ENCODE assay signal across 13 cellular contexts in genomic region chr1:201941420-201942128, GRCh38. TPM values are rescaled to one million over a fixed set of nuclear protein-coding genes. Genes with fewer than 3 reads are reported as not detected.
DNase-seq lines count a peak whose midpoint lies in the region; ATAC-seq and TF ChIP-seq lines count a peak whose summit lies in the region.
"Had no signal": no experiment of that assay in that cellular context is flagged by ENCODE, and none has a peak within 500 bp of the region (broad histone marks: within the 10 kb centered on the region; RNA-seq: fewer than 3 reads in every experiment).

No MANE protein-coding gene starts in this region.

- H3K9me3 Mint-ChIP-seq in progenitor cell of endocrine pancreas (ENCODE audit: low read depth) = no peaks in the 10 kb centered on the region

- H3K36me3 Mint-ChIP-seq in progenitor cell of endocrine pancreas (ENCODE audit: insufficient read depth) = no peaks in the 10 kb centered on the region
- H3K36me3 Mint-ChIP-seq: CD4-positive, alpha-beta memory T cell had no signal

- H3K4me3 Mint-ChIP-seq in progenitor cell of endocrine pancreas (ENCODE audit: low read depth) = peak overlapping the region; percentile 45
- H3K4me3 Mint-ChIP-seq: CD4-positive, alpha-beta memory T cell had no signal

- H3K4me2 ChIP-seq in PC-9 = peak overlapping the region; percentile 57
- H3K4me2 ChIP-seq in hepatocyte = peak overlapping the region; percentile 62

- WGBS in hepatocyte (ENCODE audit: low lambda C conversion rate, missing lambda C conversion rate) = 25% methylated on average over 18 of the region's 18 CpGs

- POLR2A ChIA-PET in PC-9 (lab: Charles Lee; ENCODE audit: unreplicated experiment) = interaction anchor here (0.5 kb wide), 2 partner anchors 12 to 14 kb away, joined by 3 to 6 read pairs; partner anchors contain the start of gene TIMM17A

- H3K9me3 ChIP-seq in PC-9 (ENCODE audit: insufficient read depth, low read depth) (no peaks in the 10 kb centered on the region), hepatocyte (ENCODE audit: low read depth) (no peaks in the 10 kb centered on the region)

- intact Hi-C loops in PC-9 (cut with micrococcal nuclease; ENCODE audit: unreplicated experiment) = no loop called here

- H3K9me2 ChIP-seq in PC-9 (ENCODE audit: insufficient read depth) (no peaks in the 10 kb centered on the region), hepatocyte (replicated peaks; ENCODE audit: insufficient read depth) (no peaks in the 10 kb centered on the region)

- CTCF ChIA-PET in PC-9 (lab: Charles Lee) = interaction anchor here (0.6 to 1.0 kb wide), 2 partner anchors 36 to 120 kb away, joined by 3 to 4 read pairs; no protein-coding TSS in a partner anchor

- peaks cover 29% of the 10 kb centered on the region for H3K4me1 Mint-ChIP-seq in progenitor cell of endocrine pancreas (ENCODE audit: low read depth)

- H3F3A ChIP-seq in PC-9 (ENCODE audit: insufficient read depth, low read depth) = 0 out of 2 replicates have a peak, but pooled peaks cover 3% of the 10 kb centered on the region

- H3K36me3 ChIP-seq in PC-9 (ENCODE audit: low read depth) (no peaks in the 10 kb centered on the region), hepatocyte (replicated peaks; ENCODE audit: insufficient read depth, low read depth) (no peaks in the 10 kb centered on the region)

- TSS peak; percentile 30 for BruUV-seq in PC-9 (replicated peaks; lab: Mats Ljungman, UMichigan)

- H3K27me3 ChIP-seq in PC-9 (ENCODE audit: insufficient read depth, low read depth) (peaks cover 13% of the 10 kb centered on the region), hepatocyte (no peaks in the 10 kb centered on the region)

- H3K4me3 ChIP-seq in PC-9 (no peak overlapping the region), hepatocyte (no peak overlapping the region)

- H2AFZ ChIP-seq in PC-9 (peak overlapping the region; percentile 68), hepatocyte (no peak overlapping the region)

- H3K27ac ChIP-seq in PC-9 = peak overlapping the region; percentile 57
- peak overlapping the region; percentile 11 for H3K27ac ChIP-seq in hepatocyte

- no peak for ATAC-seq in HG02870 (IDR thresholded peaks at IDR 0.05; ENCODE audit: unreplicated experiment)
- ATAC-seq in left lobe of liver = no peak

- peaks cover 19% of the 10 kb centered on the region for H3K27me3 Mint-ChIP-seq in progenitor cell of endocrine pancreas

- TF ChIP-seq CTCF in PC-9 (conservative IDR thresholded peaks at IDR 0.05) (no peak), hepatocyte (IDR thresholded peaks at IDR 0.05; ENCODE audit: poor library complexity) (no peak), progenitor cell of endocrine pancreas (IDR thresholded peaks at IDR 0.05; ENCODE audit: unreplicated experiment) (no peak), GM20000 (IDR thresholded peaks at IDR 0.05; ENCODE audit: extremely low read depth, missing control alignments) (no peak)

- H3K4me1 ChIP-seq in PC-9 (replicated peaks; ENCODE audit: insufficient read depth) = peaks cover 27% of the 10 kb centered on the region
- no peaks in the 10 kb centered on the region for H3K4me1 ChIP-seq in hepatocyte (ENCODE audit: insufficient read depth)

- DNase-seq in ELF-1 (ENCODE audit: low read depth, low spot score) (peak; percentile 94), PC-9 (peak; percentile 53 to 68), hepatocyte (ENCODE audit: low spot score) (no peak), progenitor cell of endocrine pancreas (ENCODE audit: low spot score, unreplicated experiment) (peak; percentile 34), NCI-H446 (lab: John Stamatoyannopoulos, UW) (no peak), left lobe of liver (ENCODE audit: low spot score) (no peak), GM20000 (ENCODE audit: low spot score) (no peak)
- DNase-seq: CD4-positive, alpha-beta memory T cell; effector CD8-positive, alpha-beta T cell; NCI-H524 treated with DMSO at 0.1 percent for 48 hours; substantia nigra had no signal

- H4K20me1 ChIP-seq in PC-9 (ENCODE audit: insufficient read depth) (no peaks in the 10 kb centered on the region), hepatocyte (ENCODE audit: insufficient read depth, poor library complexity, severe bottlenecking) (no peaks in the 10 kb centered on the region)

- H3K27ac Mint-ChIP-seq in progenitor cell of endocrine pancreas = peak overlapping the region; percentile 98
- H3K27ac Mint-ChIP-seq: CD4-positive, alpha-beta memory T cell had no signal

- H3K79me2 ChIP-seq in PC-9 (ENCODE audit: low read depth) (no peaks in the 10 kb centered on the region), hepatocyte (peaks cover 5% of the 10 kb centered on the region)

RNA-seq across cellular contexts. Expression of gene LMOD1, which starts 4.8 kb away (rescaled TPM):
- total RNA-seq in PC-9 (2021) (0.53 and 0.74 TPM in 2 replicates), hepatocyte (8.6 and 8.7 TPM in 2 replicates), progenitor cell of endocrine pancreas (0.41 and 0.62 TPM in 2 replicates), left lobe of liver (1.0 TPM)
- polyA plus RNA-seq in hepatocyte = 6.4 and 9.0 TPM in 2 replicates
- total RNA-seq: CD4-positive, alpha-beta memory T cell; T-helper 2 cell treated with Interferon-gamma antibody and Interleukin-4, amounts not matched to agents 100 ng/mL and 5 ng/mL, for 36 hours had no signal
- polyA plus RNA-seq: CD4-positive, alpha-beta memory T cell had no signal

RNA-seq across cellular contexts. Expression of gene TIMM17A, which starts 13.7 kb away (rescaled TPM):
- total RNA-seq in PC-9 (2021) (55.7 and 60.4 TPM in 2 replicates), hepatocyte (54.5 and 65.0 TPM in 2 replicates), progenitor cell of endocrine pancreas (43.5 and 49.5 TPM in 2 replicates), left lobe of liver (42.0 TPM)
- 88.3 and 90.1 TPM in 2 replicates for polyA plus RNA-seq in hepatocyte

RNA-seq across cellular contexts. Expression of gene RNPEP, which starts 40.9 kb away (rescaled TPM):
- total RNA-seq in PC-9 (2021) (108 and 123 TPM in 2 replicates), hepatocyte (57.6 and 57.9 TPM in 2 replicates), progenitor cell of endocrine pancreas (54.7 and 59.5 TPM in 2 replicates), left lobe of liver (36.3 TPM)
- polyA plus RNA-seq in hepatocyte = 74.2 and 81.5 TPM in 2 replicates

RNA-seq across cellular contexts. Expression of gene SHISA4, which starts 52.9 kb away (rescaled TPM):
- total RNA-seq in PC-9 (2021) (22.4 and 28.6 TPM in 2 replicates), hepatocyte (9.6 and 10.2 TPM in 2 replicates), progenitor cell of endocrine pancreas (6.6 and 7.4 TPM in 2 replicates), left lobe of liver (4.4 TPM)
- 24.0 and 31.2 TPM in 2 replicates for polyA plus RNA-seq in hepatocyte

Comparison
In these comparisons a context has a peak if more than half of its experiments do, and no peak if none do; other contexts are left out.
1. DNase-seq: peak in ELF-1 (single experiment), PC-9 (2 of 2) and progenitor cell of endocrine pancreas (single experiment); none in hepatocyte (single experiment), NCI-H446 (0 of 2), left lobe of liver (single experiment) and GM20000 (single experiment).